12 cellular contexts compared by ENCODE assay signal in genomic region chr12:53502983-53503728, GRCh38. TPM values are rescaled to one million over a fixed set of nuclear protein-coding genes. Genes with fewer than 3 reads are reported as not detected.
DNase-seq lines count a peak whose midpoint lies in the region; ATAC-seq and TF ChIP-seq lines count a peak whose summit lies in the region.
"Had no signal": no experiment of that assay in that cellular context is flagged by ENCODE, and none has a peak within 500 bp of the region (broad histone marks: within the 10 kb centered on the region; RNA-seq: fewer than 3 reads in every experiment).

No MANE protein-coding gene starts in this region.

- H2AK5ac ChIP-seq in IMR-90 (ENCODE audit: low read depth, low read length): no peak overlapping the region

- H3K36me3 ChIP-seq in BE2C (peaks cover 31% of the 10 kb centered on the region), IMR-90 (ENCODE audit: control insufficient read depth, insufficient read depth, low read length) (peaks cover 28% of the 10 kb centered on the region)

- H3K27me3 ChIP-seq in BE2C (no peaks in the 10 kb centered on the region), IMR-90 (ENCODE audit: control insufficient read depth, insufficient read depth, low read length) (no peaks in the 10 kb centered on the region)

- no peak overlapping the region for H3K27ac Mint-ChIP-seq in osteocyte (ENCODE audit: unreplicated experiment)

- TF ChIP-seq CTCF in BE2C (IDR thresholded peaks at IDR 0.05; ENCODE audit: low read depth, low read length) (no peak), IMR-90 (conservative IDR thresholded peaks at IDR 0.05; ENCODE audit: low read depth, low read length) (no peak), coronary artery (IDR thresholded peaks at IDR 0.05) (no peak), osteocyte (IDR thresholded peaks at IDR 0.05) (no peak)

- H3K4me2 ChIP-seq in IMR-90 (ENCODE audit: low read depth, low read length): no peak overlapping the region

- H3K4me3 ChIP-seq in BE2C (ENCODE audit: low read depth, low read length): peak overlapping the region; percentile 65
- no peak overlapping the region for H3K4me3 ChIP-seq in IMR-90 (ENCODE audit: insufficient read depth, low read depth, low read length)
- H3K4me3 ChIP-seq in coronary artery: peak overlapping the region; percentile 84

- H3K4ac ChIP-seq in IMR-90 (ENCODE audit: low read depth, low read length): no peak overlapping the region; the same call in 1 of the 2 replicates

- H3K9ac ChIP-seq in IMR-90 (ENCODE audit: low read depth, low read length): no peak overlapping the region

- DNase-seq in BE2C (no peak), IMR-90 (no peak), coronary artery (ENCODE audit: low spot score) (no peak), osteocyte (ENCODE audit: extremely low spot score, unreplicated experiment) (no peak), hypothalamus (lab: John Stamatoyannopoulos, UW) (no peak), midbrain (lab: John Stamatoyannopoulos, UW) (no peak)
- no peak for DNase-seq in stimulated activated CD4-positive, alpha-beta T cell treated with anti-CD3 and anti-CD28 coated beads, Interleukin-4, amount 100 ng/mL, for 1 hour
- DNase-seq: foreskin melanocyte, NCI-H1105 treated with DMSO at 0.1 percent for 48 hours had no signal

- no peak overlapping the region for H4K8ac ChIP-seq in IMR-90 (ENCODE audit: low read depth in 2 of 2, low read length in 2 of 2)

- peaks cover 2% of the 10 kb centered on the region; the same call in 1 of the 2 replicates for H4K20me1 ChIP-seq in IMR-90 (ENCODE audit: insufficient read depth, low read length)

- no peaks in the 10 kb centered on the region for H3K27me3 Mint-ChIP-seq in osteocyte (ENCODE audit: unreplicated experiment)

- no peak overlapping the region for H3K18ac ChIP-seq in IMR-90 (ENCODE audit: low read depth, low read length)

- no peak overlapping the region for H3K27ac ChIP-seq in IMR-90 (ENCODE audit: insufficient read depth, low read length)
- peak overlapping the region; percentile 96 to 99 for H3K27ac ChIP-seq in coronary artery

- H3K9me1 ChIP-seq in IMR-90 (ENCODE audit: insufficient read depth, low read length): peaks cover 15% of the 10 kb centered on the region

- no peak overlapping the region for H3K23ac ChIP-seq in IMR-90 (ENCODE audit: low read depth, low read length)

- no peak overlapping the region for H2BK5ac ChIP-seq in IMR-90 (ENCODE audit: low read depth, low read length, poor library complexity, severe bottlenecking)

- no peak overlapping the region for H4K5ac ChIP-seq in IMR-90 (ENCODE audit: low read depth, low read length)

- H4K91ac ChIP-seq in IMR-90 (ENCODE audit: insufficient read depth, low read depth, low read length): no peak overlapping the region

- CTCF ChIA-PET in IMR-90 (lab: Yijun Ruan, JAX): no interaction called here

- TF ChIP-seq POLR2A in IMR-90 (IDR thresholded peaks at IDR 0.05; ENCODE audit: low read depth, low read length): no peak

- H2BK15ac ChIP-seq in IMR-90 (ENCODE audit: low read depth, low read length): no peak overlapping the region

- H3K14ac ChIP-seq in IMR-90 (replicated peaks; ENCODE audit: low read depth, low read length): no peak overlapping the region

- no peak overlapping the region for H2AFZ ChIP-seq in IMR-90 (replicated peaks; ENCODE audit: low read length, poor library complexity)

- no peak overlapping the region for H2BK20ac ChIP-seq in IMR-90 (ENCODE audit: low read depth, low read length)

- H3K56ac ChIP-seq in IMR-90 (ENCODE audit: extremely low read depth, insufficient read depth, low read length): no peak overlapping the region

- H3K4me1 Mint-ChIP-seq in osteocyte (ENCODE audit: unreplicated experiment): peaks cover 42% of the 10 kb centered on the region

- no peak overlapping the region for H2BK120ac ChIP-seq in IMR-90 (ENCODE audit: low read depth, low read length)

- POLR2A ChIA-PET in IMR-90 (lab: Charles Lee; ENCODE audit: unreplicated experiment): no interaction called here

- H3K4me1 ChIP-seq in BE2C (peaks cover 6% of the 10 kb centered on the region), IMR-90 (ENCODE audit: control insufficient read depth, insufficient read depth, low read length) (peaks cover 10% of the 10 kb centered on the region)

- H3K4me3 Mint-ChIP-seq in osteocyte (ENCODE audit: unreplicated experiment): peak overlapping the region; percentile 47

- in situ Hi-C loops in IMR-90 (cut with MboI; ENCODE audit: low sequenced_read_pairs): loop anchor here (10.0 kb wide), 1 partner anchor 178 kb away; the partner anchor contains the start of gene AAAS

- ATAC-seq in IMR-90 (ENCODE audit: low read depth) (no peak), GM21423 (IDR thresholded peaks at IDR 0.05; ENCODE audit: unreplicated experiment) (no peak)
- ATAC-seq: GM12878 had no signal

- no peaks in the 10 kb centered on the region for H3K9me3 ChIP-seq in BE2C
- H3K9me3 ChIP-seq in IMR-90 (ENCODE audit: control insufficient read depth, insufficient read depth, low read length): no peaks in the 10 kb centered on the region

- peaks cover 14% of the 10 kb centered on the region for H3K36me3 Mint-ChIP-seq in osteocyte (ENCODE audit: unreplicated experiment)

- peaks cover 13 to 60% of the 10 kb centered on the region in 2 experiments; a peak in 3 of 4 replicates for H3K79me1 ChIP-seq in IMR-90 (ENCODE audit: low read depth in 1 of 2, low read length in 2 of 2)

- H3K9me3 Mint-ChIP-seq in osteocyte (ENCODE audit: unreplicated experiment): no peaks in the 10 kb centered on the region

- no CpG with 5 or more reads among the region's 10 CpGs for WGBS in IMR-90 (ENCODE audit: extremely low coverage in 2 of 2, insufficient read length in 1 of 2), 2 experiments

- no peak for TF ChIP-seq RAD21 in IMR-90 (IDR thresholded peaks at IDR 0.05; ENCODE audit: low read length)

- dilution Hi-C loops in IMR-90 (cut with HindIII; ENCODE audit: low sequenced_read_pairs, unreplicated experiment): no loop called here

- intact Hi-C loops in IMR-90 (cut with micrococcal nuclease): loop anchor here (5.0 kb wide), 1 partner anchor 51 kb away; the partner anchor contains the start of gene PCBP2

- H2AK9ac ChIP-seq in IMR-90 (replicated peaks; ENCODE audit: low read depth, low read length, poor library complexity): peak overlapping the region; percentile 80

- no TSS peak for BruUV-seq in IMR-90 (replicated peaks; lab: Mats Ljungman, UMichigan)

TF ChIP-seq in IMR-90, 13 proteins besides CTCF, POLR2A, EP300 and RAD21 (continues in another document):
- TF ChIP-seq CEBPB (IDR thresholded peaks at IDR 0.05; ENCODE audit: low read depth, low read length) (no peak), CHD1 (IDR thresholded peaks at IDR 0.05; ENCODE audit: low read depth, low read length) (no peak), MAFK (IDR thresholded peaks at IDR 0.05; ENCODE audit: low read depth, low read length) (no peak), NFE2L2 (IDR thresholded peaks at IDR 0.05; ENCODE audit: low read depth, low read length) (no peak), USF2 (IDR thresholded peaks at IDR 0.05; ENCODE audit: low read depth, low read length) (no peak), RCOR1 (IDR thresholded peaks at IDR 0.05; ENCODE audit: insufficient replicate concordance, low read length) (no peak), MXI1 (IDR thresholded peaks at IDR 0.05; ENCODE audit: borderline replicate concordance, low read depth, low read length) (no peak), BHLHE40 (IDR thresholded peaks at IDR 0.05; ENCODE audit: low read depth, low read length) (no peak), MAZ (IDR thresholded peaks at IDR 0.05; ENCODE audit: borderline replicate concordance, low read depth, low read length) (no peak), RFX5 (IDR thresholded peaks at IDR 0.05; ENCODE audit: low read depth, low read length) (no peak)

RNA-seq across cellular contexts. Expression of gene TARBP2, which starts 2.1 kb away (rescaled TPM):
- 188 TPM for polyA plus RNA-seq in BE2C (2012; ENCODE audit: insufficient read depth, insufficient read length, low read depth)
- total RNA-seq in IMR-90 (2012; rRNA removed) (27.4 and 27.8 TPM in 2 replicates), osteocyte (33.9 and 38.8 TPM in 2 replicates)
- 46.1 and 49.6 TPM in 2 replicates for polyA plus RNA-seq in IMR-90 (2012; rRNA removed)
- polyA plus RNA-seq in IMR-90 (2012; cell fraction: cytosol; rRNA removed): 31.9 and 38.5 TPM in 2 replicates
- 128 and 140 TPM in 2 replicates for polyA plus RNA-seq in IMR-90 (2012; cell fraction: nucleus; rRNA removed; ENCODE audit: low replicate concordance)

RNA-seq across cellular contexts. Expression of gene MAP3K12, which starts 3.9 kb away (rescaled TPM):
- polyA plus RNA-seq in BE2C (2012; ENCODE audit: insufficient read depth, insufficient read length, low read depth): 61.5 TPM
- 20.6 and 29.0 TPM in 2 replicates for total RNA-seq in IMR-90 (2012; rRNA removed)
- polyA plus RNA-seq in IMR-90 (2012; rRNA removed): 48.6 and 52.5 TPM in 2 replicates
- 18.8 and 22.6 TPM in 2 replicates for polyA plus RNA-seq in IMR-90 (2012; cell fraction: cytosol; rRNA removed)
- 284 and 449 TPM in 2 replicates for polyA plus RNA-seq in IMR-90 (2012; cell fraction: nucleus; rRNA removed; ENCODE audit: low replicate concordance)
- 47.7 and 51.8 TPM in 2 replicates for total RNA-seq in osteocyte

RNA-seq across cellular contexts. Expression of gene NPFF, which starts 4.1 kb away (rescaled TPM):
- polyA plus RNA-seq in BE2C (2012; ENCODE audit: insufficient read depth, insufficient read length, low read depth): 4.2 TPM
- not detected in 2 replicates for total RNA-seq in IMR-90 (2012; rRNA removed)
- polyA plus RNA-seq in IMR-90 (2012; rRNA removed): not detected in 2 replicates
- not detected in 2 replicates for polyA plus RNA-seq in IMR-90 (2012; cell fraction: cytosol; rRNA removed)
- 0.87 TPM in 1 of 2 replicates, not detected in the other for polyA plus RNA-seq in IMR-90 (2012; cell fraction: nucleus; rRNA removed; ENCODE audit: low replicate concordance)
- total RNA-seq in osteocyte: not detected in 2 replicates
- total RNA-seq: T-helper 1 cell treated with Interleukin-12 subunit alpha and Interleukin-12 subunit beta and Interleukin-4 antibody, amounts not matched to agents 30 ng/mL and 1 ng/mL, for 36 hours had no signal

RNA-seq across cellular contexts. Expression of gene PCBP2, which starts 51.3 kb away (rescaled TPM):
- 985 TPM for polyA plus RNA-seq in BE2C (2012; ENCODE audit: insufficient read depth, insufficient read length, low read depth)
- total RNA-seq in IMR-90 (2012; rRNA removed) (190 and 198 TPM in 2 replicates), osteocyte (984 and 1,015 TPM in 2 replicates)
- polyA plus RNA-seq in IMR-90 (2012; rRNA removed): 409 and 586 TPM in 2 replicates
- polyA plus RNA-seq in IMR-90 (2012; cell fraction: cytosol; rRNA removed): 248 and 496 TPM in 2 replicates
- 390 and 761 TPM in 2 replicates for polyA plus RNA-seq in IMR-90 (2012; cell fraction: nucleus; rRNA removed; ENCODE audit: low replicate concordance)
